In genomic region chr6:108730556-108731228, GRCh38 we compare ENCODE assay signal across 17 cellular contexts.
DNase-seq lines count a peak whose midpoint lies in the region; ATAC-seq and TF ChIP-seq lines count a peak whose summit lies in the region.
"Had no signal": no experiment of that assay in that cellular context is flagged by ENCODE, and none has a peak within 500 bp of the region (broad histone marks: within the 10 kb centered on the region; RNA-seq: fewer than 3 reads in every experiment).

No MANE protein-coding gene starts in this region.

- intact Hi-C loops in psoas muscle (cut with DNase I) = loop anchor here in 1 of 2 donors (5.0 kb wide), 1 partner anchor 38 kb away; no protein-coding TSS in a partner anchor
- intact Hi-C loops in colonic mucosa (cut with DNase I) = no loop called here

- H3K4me1 Mint-ChIP-seq in GM23338 = peaks cover 43% of the 10 kb centered on the region
- H3K4me1 Mint-ChIP-seq: activated naive CD4-positive, alpha-beta T cell treated with anti-CD3 and anti-CD28 coated beads, Interleukin-2, amount 50 U/mL, for 24 hours; natural killer cell had no signal

- H3K9ac ChIP-seq in colonic mucosa (ENCODE audit: low read depth in 2 of 2, low read length in 2 of 2) = no peak overlapping the region

- H3K9me2 ChIP-seq in GM23338 (ENCODE audit: insufficient read depth) = no peaks in the 10 kb centered on the region

- no peak overlapping the region for H2AFZ ChIP-seq in GM23338

- H3K9me3 Mint-ChIP-seq in GM23338 = no peaks in the 10 kb centered on the region
- H3K9me3 Mint-ChIP-seq: activated naive CD4-positive, alpha-beta T cell treated with anti-CD3 and anti-CD28 coated beads, Interleukin-2, amount 50 U/mL, for 24 hours; natural killer cell had no signal

- H3K4me2 ChIP-seq in GM23338 = peak overlapping the region; percentile 73

- H3K27ac ChIP-seq in GM23338 (ENCODE audit: low read depth) (no peak overlapping the region), SJSA1 (no peak overlapping the region), psoas muscle (no peak overlapping the region), colonic mucosa (no peak overlapping the region)
- H3K27ac ChIP-seq: suprapubic skin had no signal

- H3K4me3 Mint-ChIP-seq in GM23338 = no peak overlapping the region
- H3K4me3 Mint-ChIP-seq: activated naive CD4-positive, alpha-beta T cell treated with anti-CD3 and anti-CD28 coated beads, Interleukin-2, amount 50 U/mL, for 24 hours; natural killer cell had no signal

- peaks cover 20% of the 10 kb centered on the region for H3K27me3 ChIP-seq in GM23338 (ENCODE audit: insufficient read depth)
- H3K27me3 ChIP-seq in SJSA1 (replicated peaks) = no peaks in the 10 kb centered on the region
- H3K27me3 ChIP-seq in psoas muscle (ENCODE audit: insufficient read depth in 3 of 3, low read length in 2 of 3) = no peaks in the 10 kb centered on the region
- no peaks in the 10 kb centered on the region for H3K27me3 ChIP-seq in colonic mucosa
- H3K27me3 ChIP-seq: suprapubic skin had no signal

- H3K27ac Mint-ChIP-seq in GM23338 = no peak overlapping the region
- H3K27ac Mint-ChIP-seq: activated naive CD4-positive, alpha-beta T cell treated with anti-CD3 and anti-CD28 coated beads, Interleukin-2, amount 50 U/mL, for 24 hours; natural killer cell had no signal

- no peaks in the 10 kb centered on the region for H3K9me3 ChIP-seq in SJSA1 (replicated peaks)
- no peaks in the 10 kb centered on the region for H3K9me3 ChIP-seq in psoas muscle
- no peaks in the 10 kb centered on the region for H3K9me3 ChIP-seq in colonic mucosa
- H3K9me3 ChIP-seq: suprapubic skin had no signal

- no peaks in the 10 kb centered on the region for H4K20me1 ChIP-seq in GM23338 (replicated peaks; ENCODE audit: insufficient read depth)

- H3K36me3 Mint-ChIP-seq in GM23338 (ENCODE audit: low read depth) = no peaks in the 10 kb centered on the region
- H3K36me3 Mint-ChIP-seq: activated naive CD4-positive, alpha-beta T cell treated with anti-CD3 and anti-CD28 coated beads, Interleukin-2, amount 50 U/mL, for 24 hours; natural killer cell had no signal

- H3K36me3 ChIP-seq in GM23338 (ENCODE audit: insufficient read depth) (no peaks in the 10 kb centered on the region), SJSA1 (no peaks in the 10 kb centered on the region), psoas muscle (ENCODE audit: insufficient read depth in 1 of 2, low read depth in 1 of 2) (no peaks in the 10 kb centered on the region), colonic mucosa (no peaks in the 10 kb centered on the region)
- H3K36me3 ChIP-seq: suprapubic skin had no signal

- TF ChIP-seq CTCF in GM23338 (conservative IDR thresholded peaks at IDR 0.05; ENCODE audit: low read depth in 2 of 2) (no peak), psoas muscle (IDR thresholded peaks at IDR 0.05) (no peak), colonic mucosa (IDR thresholded peaks at IDR 0.05) (no peak)

- WGBS in psoas muscle, 3 donors = 58 to 65% (median 59%) methylated on average over 10 of the region's 10 CpGs

- peak; percentile 37 for DNase-seq in GM23338 (ENCODE audit: low spot score)
- DNase-seq in NCI-H1105 treated with DMSO at 0.1 percent for 48 hours (lab: John Stamatoyannopoulos, UW) = peak; percentile 73
- DNase-seq in SJSA1 (ENCODE audit: low read depth in 1 of 2, low spot score in 2 of 2) = peak in 1 of 2 experiments; percentile 40
- peak; percentile 68 for DNase-seq in islet precursor cell
- no peak for DNase-seq in psoas muscle
- no peak for DNase-seq in colonic mucosa
- DNase-seq: activated CD4-positive, alpha-beta T cell treated with anti-CD3 and anti-CD28 coated beads for 48 hours; activated T-cell treated with anti-CD3 and anti-CD28 coated beads for 4 hours; effector CD4-positive, alpha-beta T cell; Kasumi-1; natural killer cell; NCI-H2029 treated with DMSO at 0.1 percent for 48 hours; T-helper 9 cell had no signal

- peaks cover 13% of the 10 kb centered on the region for H3K27me3 Mint-ChIP-seq in GM23338 (ENCODE audit: insufficient read depth, low read depth, poor library complexity)
- H3K27me3 Mint-ChIP-seq: activated naive CD4-positive, alpha-beta T cell treated with anti-CD3 and anti-CD28 coated beads, Interleukin-2, amount 50 U/mL, for 24 hours had no signal

- H3K4me3 ChIP-seq in GM23338 (peak overlapping the region; percentile 31), SJSA1 (0 out of 2 replicates have a peak overlapping the region, but pooled peaks have one; percentile 0), psoas muscle (no peak overlapping the region), colonic mucosa (no peak overlapping the region)
- H3K4me3 ChIP-seq: suprapubic skin had no signal

- peaks cover 4% of the 10 kb centered on the region; the same call in 1 of the 2 replicates for H3F3A ChIP-seq in GM23338 (replicated peaks; ENCODE audit: low read depth)

- H3K79me2 ChIP-seq in GM23338 (replicated peaks; ENCODE audit: insufficient read depth) = no peaks in the 10 kb centered on the region

- ATAC-seq in GM23338 (peak; percentile 58), GM21528 (IDR thresholded peaks at IDR 0.05; ENCODE audit: low FRiP score, unreplicated experiment) (no peak), psoas muscle (no peak), HG03135 (IDR thresholded peaks at IDR 0.05; ENCODE audit: unreplicated experiment) (no peak)
- ATAC-seq: natural killer cell had no signal

- H3K4me1 ChIP-seq in GM23338 (ENCODE audit: insufficient read depth) (peaks cover 42% of the 10 kb centered on the region), SJSA1 (replicated peaks) (peaks cover 25% of the 10 kb centered on the region), psoas muscle (peaks cover 10% of the 10 kb centered on the region), colonic mucosa (no peaks in the 10 kb centered on the region)

TF ChIP-seq in GM23338, 12 proteins besides CTCF, POLR2A, EP300 and RAD21 (continues in another document):
- TF ChIP-seq NANOG (IDR thresholded peaks at IDR 0.05; ENCODE audit: borderline replicate concordance) (no peak), ETS1 (IDR thresholded peaks at IDR 0.05) (no peak), POLR2AphosphoS5 (IDR thresholded peaks at IDR 0.05; ENCODE audit: low read depth) (no peak), EZH2 (IDR thresholded peaks at IDR 0.05; ENCODE audit: low read depth, unreplicated experiment) (no peak), JUNB (IDR thresholded peaks at IDR 0.05; ENCODE audit: unreplicated experiment) (no peak), STAT1 (IDR thresholded peaks at IDR 0.05; ENCODE audit: unreplicated experiment) (no peak), ZNF331 (CRISPR knock-in tag; IDR thresholded peaks at IDR 0.05; ENCODE audit: low read depth) (no peak), EZH2phosphoT487 (IDR thresholded peaks at IDR 0.05; ENCODE audit: unreplicated experiment) (no peak)

Comparison
In these comparisons a context has a peak if more than half of its experiments do, and no peak if none do; other contexts are left out.
1. DNase-seq: peak in GM23338 (single experiment), NCI-H1105 treated with DMSO at 0.1 percent for 48 hours (single experiment) and islet precursor cell (single experiment); none in psoas muscle (0 of 2) and colonic mucosa (single experiment).
2. H3K4me3 ChIP-seq: peak in GM23338 (single experiment) and SJSA1 (single experiment); none in psoas muscle (single experiment) and colonic mucosa (single experiment).